In genomic region chr17:40307691-40308289, GRCh38 we compare ENCODE assay signal across 1 cellular context.
TF ChIP-seq lines count a peak whose summit lies in the region.

No MANE protein-coding gene starts in this region.

TF ChIP-seq in GM23338, 12 proteins besides CTCF, POLR2A, EP300 and RAD21 (continued from another document):
- TF ChIP-seq, protein P1, sequence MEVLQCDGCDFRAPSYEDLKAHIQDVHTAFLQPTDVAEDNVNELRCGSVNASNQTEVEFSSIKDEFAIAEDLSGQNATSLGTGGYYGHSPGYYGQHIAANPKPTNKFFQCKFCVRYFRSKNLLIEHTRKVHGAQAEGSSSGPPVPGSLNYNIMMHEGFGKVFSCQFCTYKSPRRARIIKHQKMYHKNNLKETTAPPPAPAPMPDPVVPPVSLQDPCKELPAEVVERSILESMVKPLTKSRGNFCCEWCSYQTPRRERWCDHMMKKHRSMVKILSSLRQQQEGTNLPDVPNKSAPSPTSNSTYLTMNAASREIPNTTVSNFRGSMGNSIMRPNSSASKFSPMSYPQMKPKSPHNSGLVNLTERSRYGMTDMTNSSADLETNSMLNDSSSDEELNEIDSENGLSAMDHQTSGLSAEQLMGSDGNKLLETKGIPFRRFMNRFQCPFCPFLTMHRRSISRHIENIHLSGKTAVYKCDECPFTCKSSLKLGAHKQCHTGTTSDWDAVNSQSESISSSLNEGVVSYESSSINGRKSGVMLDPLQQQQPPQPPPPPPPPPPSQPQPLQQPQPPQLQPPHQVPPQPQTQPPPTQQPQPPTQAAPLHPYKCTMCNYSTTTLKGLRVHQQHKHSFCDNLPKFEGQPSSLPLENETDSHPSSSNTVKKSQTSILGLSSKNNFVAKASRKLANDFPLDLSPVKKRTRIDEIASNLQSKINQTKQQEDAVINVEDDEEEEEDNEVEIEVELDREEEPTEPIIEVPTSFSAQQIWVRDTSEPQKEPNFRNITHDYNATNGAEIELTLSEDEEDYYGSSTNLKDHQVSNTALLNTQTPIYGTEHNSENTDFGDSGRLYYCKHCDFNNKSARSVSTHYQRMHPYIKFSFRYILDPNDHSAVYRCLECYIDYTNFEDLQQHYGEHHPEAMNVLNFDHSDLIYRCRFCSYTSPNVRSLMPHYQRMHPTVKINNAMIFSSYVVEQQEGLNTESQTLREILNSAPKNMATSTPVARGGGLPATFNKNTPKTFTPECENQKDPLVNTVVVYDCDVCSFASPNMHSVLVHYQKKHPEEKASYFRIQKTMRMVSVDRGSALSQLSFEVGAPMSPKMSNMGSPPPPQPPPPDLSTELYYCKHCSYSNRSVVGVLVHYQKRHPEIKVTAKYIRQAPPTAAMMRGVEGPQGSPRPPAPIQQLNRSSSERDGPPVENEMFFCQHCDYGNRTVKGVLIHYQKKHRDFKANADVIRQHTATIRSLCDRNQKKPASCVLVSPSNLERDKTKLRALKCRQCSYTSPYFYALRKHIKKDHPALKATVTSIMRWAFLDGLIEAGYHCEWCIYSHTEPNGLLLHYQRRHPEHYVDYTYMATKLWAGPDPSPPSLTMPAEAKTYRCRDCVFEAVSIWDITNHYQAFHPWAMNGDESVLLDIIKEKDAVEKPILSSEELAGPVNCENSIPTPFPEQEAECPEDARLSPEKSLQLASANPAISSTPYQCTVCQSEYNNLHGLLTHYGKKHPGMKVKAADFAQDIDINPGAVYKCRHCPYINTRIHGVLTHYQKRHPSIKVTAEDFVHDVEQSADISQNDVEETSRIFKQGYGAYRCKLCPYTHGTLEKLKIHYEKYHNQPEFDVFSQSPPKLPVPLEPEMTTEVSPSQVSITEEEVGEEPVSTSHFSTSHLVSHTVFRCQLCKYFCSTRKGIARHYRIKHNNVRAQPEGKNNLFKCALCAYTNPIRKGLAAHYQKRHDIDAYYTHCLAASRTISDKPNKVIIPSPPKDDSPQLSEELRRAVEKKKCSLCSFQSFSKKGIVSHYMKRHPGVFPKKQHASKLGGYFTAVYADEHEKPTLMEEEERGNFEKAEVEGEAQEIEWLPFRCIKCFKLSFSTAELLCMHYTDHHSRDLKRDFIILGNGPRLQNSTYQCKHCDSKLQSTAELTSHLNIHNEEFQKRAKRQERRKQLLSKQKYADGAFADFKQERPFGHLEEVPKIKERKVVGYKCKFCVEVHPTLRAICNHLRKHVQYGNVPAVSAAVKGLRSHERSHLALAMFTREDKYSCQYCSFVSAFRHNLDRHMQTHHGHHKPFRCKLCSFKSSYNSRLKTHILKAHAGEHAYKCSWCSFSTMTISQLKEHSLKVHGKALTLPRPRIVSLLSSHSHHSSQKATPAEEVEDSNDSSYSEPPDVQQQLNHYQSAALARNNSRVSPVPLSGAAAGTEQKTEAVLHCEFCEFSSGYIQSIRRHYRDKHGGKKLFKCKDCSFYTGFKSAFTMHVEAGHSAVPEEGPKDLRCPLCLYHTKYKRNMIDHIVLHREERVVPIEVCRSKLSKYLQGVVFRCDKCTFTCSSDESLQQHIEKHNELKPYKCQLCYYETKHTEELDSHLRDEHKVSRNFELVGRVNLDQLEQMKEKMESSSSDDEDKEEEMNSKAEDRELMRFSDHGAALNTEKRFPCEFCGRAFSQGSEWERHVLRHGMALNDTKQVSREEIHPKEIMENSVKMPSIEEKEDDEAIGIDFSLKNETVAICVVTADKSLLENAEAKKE (CRISPR knock-in tag; IDR thresholded peaks at IDR 0.05): no peak
- TF ChIP-seq, protein P2, sequence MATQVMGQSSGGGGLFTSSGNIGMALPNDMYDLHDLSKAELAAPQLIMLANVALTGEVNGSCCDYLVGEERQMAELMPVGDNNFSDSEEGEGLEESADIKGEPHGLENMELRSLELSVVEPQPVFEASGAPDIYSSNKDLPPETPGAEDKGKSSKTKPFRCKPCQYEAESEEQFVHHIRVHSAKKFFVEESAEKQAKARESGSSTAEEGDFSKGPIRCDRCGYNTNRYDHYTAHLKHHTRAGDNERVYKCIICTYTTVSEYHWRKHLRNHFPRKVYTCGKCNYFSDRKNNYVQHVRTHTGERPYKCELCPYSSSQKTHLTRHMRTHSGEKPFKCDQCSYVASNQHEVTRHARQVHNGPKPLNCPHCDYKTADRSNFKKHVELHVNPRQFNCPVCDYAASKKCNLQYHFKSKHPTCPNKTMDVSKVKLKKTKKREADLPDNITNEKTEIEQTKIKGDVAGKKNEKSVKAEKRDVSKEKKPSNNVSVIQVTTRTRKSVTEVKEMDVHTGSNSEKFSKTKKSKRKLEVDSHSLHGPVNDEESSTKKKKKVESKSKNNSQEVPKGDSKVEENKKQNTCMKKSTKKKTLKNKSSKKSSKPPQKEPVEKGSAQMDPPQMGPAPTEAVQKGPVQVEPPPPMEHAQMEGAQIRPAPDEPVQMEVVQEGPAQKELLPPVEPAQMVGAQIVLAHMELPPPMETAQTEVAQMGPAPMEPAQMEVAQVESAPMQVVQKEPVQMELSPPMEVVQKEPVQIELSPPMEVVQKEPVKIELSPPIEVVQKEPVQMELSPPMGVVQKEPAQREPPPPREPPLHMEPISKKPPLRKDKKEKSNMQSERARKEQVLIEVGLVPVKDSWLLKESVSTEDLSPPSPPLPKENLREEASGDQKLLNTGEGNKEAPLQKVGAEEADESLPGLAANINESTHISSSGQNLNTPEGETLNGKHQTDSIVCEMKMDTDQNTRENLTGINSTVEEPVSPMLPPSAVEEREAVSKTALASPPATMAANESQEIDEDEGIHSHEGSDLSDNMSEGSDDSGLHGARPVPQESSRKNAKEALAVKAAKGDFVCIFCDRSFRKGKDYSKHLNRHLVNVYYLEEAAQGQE (IDR thresholded peaks at IDR 0.05; ENCODE audit: unreplicated experiment): no peak
- TF ChIP-seq CREB1 (CRISPR knock-in tag; IDR thresholded peaks at IDR 0.05; ENCODE audit: low read depth) (no peak), EZH2 (IDR thresholded peaks at IDR 0.05; ENCODE audit: low read depth, unreplicated experiment) (no peak)
